ENCODE assay signal across 2 cellular contexts in genomic region chr1:36040238-36040637, GRCh38.
A peak's percentile ranks its signal among the peaks of the same experiment; 100 is the strongest.
TF ChIP-seq lines count a peak whose summit lies in the region.

No MANE protein-coding gene starts in this region.

TF ChIP-seq in endothelial cell of umbilical vein, 7 proteins besides CTCF, POLR2A, EP300 and RAD21:
- TF ChIP-seq MAX (IDR thresholded peaks at IDR 0.05; ENCODE audit: insufficient read depth, insufficient read length) (no peak), MYC (IDR thresholded peaks at IDR 0.05; ENCODE audit: low read depth, low read length) (no peak), GATA2 (IDR thresholded peaks at IDR 0.05; ENCODE audit: insufficient read depth, insufficient read length, low read depth, low read length) (no peak), EZH2 (IDR thresholded peaks at IDR 0.05; ENCODE audit: borderline replicate concordance, low read depth, low read length, severe bottlenecking) (no peak), FOS (IDR thresholded peaks at IDR 0.05; ENCODE audit: borderline replicate concordance, insufficient read depth, low read length) (no peak)
TF ChIP-seq in endothelial cell of umbilical vein: peak in this region for 0.

TF ChIP-seq in HepG2, 621 proteins besides CTCF, POLR2A, EP300 and RAD21:
- TF ChIP-seq ZNF800 (CRISPR knock-in tag; IDR thresholded peaks at IDR 0.05) (no peak), MAFF (IDR thresholded peaks at IDR 0.05; ENCODE audit: low read depth, low read length) (peak; percentile 40; the same call in 1 of the 2 replicates), ZNF549 (CRISPR knock-in tag; IDR thresholded peaks at IDR 0.05) (no peak), GATAD1 (CRISPR knock-in tag; IDR thresholded peaks at IDR 0.05) (no peak), MAFK (conservative IDR thresholded peaks at IDR 0.05 in 1 of 2, IDR thresholded peaks at IDR 0.05 in 1 of 2; ENCODE audit: low read length in 2 of 2) (peak; percentile 54 to 65), KLF6 (CRISPR knock-in tag; IDR thresholded peaks at IDR 0.05) (no peak), SPEN (CRISPR knock-in tag; IDR thresholded peaks at IDR 0.05; ENCODE audit: low read depth) (no peak), TEF (CRISPR knock-in tag; IDR thresholded peaks at IDR 0.05) (no peak)
